Comparison of ENCODE assay signal across 20 cellular contexts in genomic region chr3:112741956-112742355, GRCh38.
A peak's percentile ranks its signal among the peaks of the same experiment; 100 is the strongest.
DNase-seq lines count a peak whose midpoint lies in the region; ATAC-seq, FAIRE-seq and TF ChIP-seq lines count a peak whose summit lies in the region.
"Had no signal": no experiment of that assay in that cellular context is flagged by ENCODE, and none has a peak within 500 bp of the region (broad histone marks: within the 10 kb centered on the region; RNA-seq: fewer than 3 reads in every experiment).

No MANE protein-coding gene starts in this region.

- H3K9me3 Mint-ChIP-seq in activated naive CD8-positive, alpha-beta T cell treated with anti-CD3 and anti-CD28 coated beads, Interleukin-2, amount 50 U/mL, for 24 hours, result no peaks in the 10 kb centered on the region
- H3K9me3 Mint-ChIP-seq in activated naive CD8-positive, alpha-beta T cell treated with anti-CD3 and anti-CD28 coated beads for 36 hours, result no peaks in the 10 kb centered on the region
- H3K9me3 Mint-ChIP-seq in astrocyte (ENCODE audit: unreplicated experiment), result peaks cover 2% of the 10 kb centered on the region
- H3K9me3 Mint-ChIP-seq: CD14-positive monocyte; CD8-positive, alpha-beta T cell; GM23338; IgD-negative memory B cell had no signal

- H3K27ac ChIP-seq in astrocyte (ENCODE audit: low read depth, low read length) (no peak overlapping the region), esophagus squamous epithelium (no peak overlapping the region)
- H3K27ac ChIP-seq: BLaER1 had no signal

- DNase-seq in activated naive CD8-positive, alpha-beta T cell treated with anti-CD3 and anti-CD28 coated beads, Interleukin-2, amount 50 U/mL, for 24 hours, result no peak
- no peak for DNase-seq in activated naive CD8-positive, alpha-beta T cell treated with anti-CD3 and anti-CD28 coated beads for 36 hours
- DNase-seq in astrocyte (ENCODE audit: low read depth) (peak; percentile 22), fibroblast of the aortic adventitia (ENCODE audit: low read depth) (peak; percentile 52), GM10248 (ENCODE audit: extremely low spot score) (no peak), esophagus squamous epithelium (lab: John Stamatoyannopoulos, UW) (no peak)
- DNase-seq: 8988T; Calu3; CD8-positive, alpha-beta T cell; DMS79 treated with DMSO at 0.1 percent for 48 hours; GF-D8; HCEC 1CT had no signal

- TF ChIP-seq CTCF in astrocyte (IDR thresholded peaks at IDR 0.05; ENCODE audit: insufficient read depth, low read depth, low read length), result no peak
- TF ChIP-seq CTCF in fibroblast of the aortic adventitia (IDR thresholded peaks at IDR 0.05; ENCODE audit: insufficient read depth, low read length), result no peak
- no peak for TF ChIP-seq CTCF in GM10248 (IDR thresholded peaks at IDR 0.05; ENCODE audit: control extremely low read depth, extremely low read depth, low read depth, missing control alignments)
- TF ChIP-seq CTCF in esophagus squamous epithelium (IDR thresholded peaks at IDR 0.05), result no peak

- intact Hi-C loops in esophagus squamous epithelium (cut with DNase I), result no loop called here

- no peaks in the 10 kb centered on the region for H3K9me3 ChIP-seq in astrocyte (ENCODE audit: insufficient read depth, low read depth, low read length)
- H3K9me3 ChIP-seq in esophagus squamous epithelium, result no peaks in the 10 kb centered on the region
- H3K9me3 ChIP-seq: BLaER1 had no signal

- H2AFZ ChIP-seq in astrocyte (ENCODE audit: low read depth, low read length), result no peak overlapping the region
- H2AFZ ChIP-seq: GM23338 had no signal

- H3K4me1 Mint-ChIP-seq in activated naive CD8-positive, alpha-beta T cell treated with anti-CD3 and anti-CD28 coated beads, Interleukin-2, amount 50 U/mL, for 24 hours, result peaks cover 40% of the 10 kb centered on the region
- H3K4me1 Mint-ChIP-seq in activated naive CD8-positive, alpha-beta T cell treated with anti-CD3 and anti-CD28 coated beads for 36 hours, result peaks cover 21% of the 10 kb centered on the region
- H3K4me1 Mint-ChIP-seq in astrocyte (ENCODE audit: low read depth, unreplicated experiment), result peaks cover 9% of the 10 kb centered on the region

- no peaks in the 10 kb centered on the region for H3K27me3 ChIP-seq in astrocyte (ENCODE audit: insufficient read depth, low read length)
- H3K27me3 ChIP-seq in esophagus squamous epithelium, result no peaks in the 10 kb centered on the region
- H3K27me3 ChIP-seq: BLaER1 had no signal

- no peak overlapping the region for H3K4me3 Mint-ChIP-seq in activated naive CD8-positive, alpha-beta T cell treated with anti-CD3 and anti-CD28 coated beads, Interleukin-2, amount 50 U/mL, for 24 hours
- H3K4me3 Mint-ChIP-seq in activated naive CD8-positive, alpha-beta T cell treated with anti-CD3 and anti-CD28 coated beads for 36 hours, result no peak overlapping the region
- H3K4me3 Mint-ChIP-seq in astrocyte (ENCODE audit: unreplicated experiment), result no peak overlapping the region
- H3K4me3 Mint-ChIP-seq: CD14-positive monocyte; CD8-positive, alpha-beta T cell; GM23338; IgD-negative memory B cell had no signal

- no peak overlapping the region for H3K4me2 ChIP-seq in astrocyte (ENCODE audit: low read length)
- H3K4me2 ChIP-seq: BLaER1, GM23338 had no signal

- H3K4me1 ChIP-seq in astrocyte (ENCODE audit: insufficient read depth, low read length), result peaks cover 8% of the 10 kb centered on the region
- peaks cover 0 to 17% (median 0%) of the 10 kb centered on the region in 3 donors for H3K4me1 ChIP-seq in esophagus squamous epithelium

- H3K9ac ChIP-seq in astrocyte (ENCODE audit: low read length), result no peak overlapping the region
- H3K9ac ChIP-seq: BLaER1 had no signal

- CTCF ChIA-PET in GM10248 (lab: Yijun Ruan, JAX), result no interaction called here

- H3K27me3 Mint-ChIP-seq in activated naive CD8-positive, alpha-beta T cell treated with anti-CD3 and anti-CD28 coated beads, Interleukin-2, amount 50 U/mL, for 24 hours, result no peaks in the 10 kb centered on the region
- H3K27me3 Mint-ChIP-seq in activated naive CD8-positive, alpha-beta T cell treated with anti-CD3 and anti-CD28 coated beads for 36 hours, result no peaks in the 10 kb centered on the region
- no peaks in the 10 kb centered on the region for H3K27me3 Mint-ChIP-seq in astrocyte (ENCODE audit: low read depth, unreplicated experiment)
- H3K27me3 Mint-ChIP-seq: IgD-negative memory B cell had no signal

- ATAC-seq in activated naive CD8-positive, alpha-beta T cell treated with anti-CD3 and anti-CD28 coated beads, Interleukin-2, amount 50 U/mL, for 24 hours, result no peak
- no peak for ATAC-seq in GM18520 (IDR thresholded peaks at IDR 0.05; ENCODE audit: unreplicated experiment)
- ATAC-seq: CD8-positive, alpha-beta T cell; GM23338; HepG2 had no signal

- H4K20me1 ChIP-seq in astrocyte (ENCODE audit: insufficient read depth, low read length), result no peaks in the 10 kb centered on the region
- H4K20me1 ChIP-seq: BLaER1 had no signal

- no peaks in the 10 kb centered on the region for H3K36me3 Mint-ChIP-seq in activated naive CD8-positive, alpha-beta T cell treated with anti-CD3 and anti-CD28 coated beads, Interleukin-2, amount 50 U/mL, for 24 hours (ENCODE audit: low read depth)
- no peaks in the 10 kb centered on the region for H3K36me3 Mint-ChIP-seq in activated naive CD8-positive, alpha-beta T cell treated with anti-CD3 and anti-CD28 coated beads for 36 hours
- H3K36me3 Mint-ChIP-seq in astrocyte (ENCODE audit: low read depth, unreplicated experiment), result no peaks in the 10 kb centered on the region
- H3K36me3 Mint-ChIP-seq: CD14-positive monocyte; CD8-positive, alpha-beta T cell had no signal

- no peak overlapping the region for H3K4me3 ChIP-seq in astrocyte (ENCODE audit: insufficient read depth, low read depth, low read length)
- H3K4me3 ChIP-seq in fibroblast of the aortic adventitia (ENCODE audit: low read depth, low read length), result no peak overlapping the region
- no peak overlapping the region for H3K4me3 ChIP-seq in esophagus squamous epithelium
- H3K4me3 ChIP-seq: BLaER1, GM23338 had no signal

- no peak for FAIRE-seq in astrocyte (lab: Jason Lieb, UNC)
- FAIRE-seq: GM12891, H54, HepG2 had no signal

- H3K27ac Mint-ChIP-seq in activated naive CD8-positive, alpha-beta T cell treated with anti-CD3 and anti-CD28 coated beads, Interleukin-2, amount 50 U/mL, for 24 hours, result peak overlapping the region; percentile 15
- no peak overlapping the region for H3K27ac Mint-ChIP-seq in activated naive CD8-positive, alpha-beta T cell treated with anti-CD3 and anti-CD28 coated beads for 36 hours
- no peak overlapping the region for H3K27ac Mint-ChIP-seq in astrocyte (ENCODE audit: unreplicated experiment)
- H3K27ac Mint-ChIP-seq: CD8-positive, alpha-beta T cell; GM23338; IgD-negative memory B cell had no signal

- no peaks in the 10 kb centered on the region for H3K36me3 ChIP-seq in astrocyte (ENCODE audit: insufficient read depth, low read length)
- H3K36me3 ChIP-seq in esophagus squamous epithelium, result no peaks in the 10 kb centered on the region
- H3K36me3 ChIP-seq: BLaER1 had no signal

- POLR2A ChIA-PET in GM10248 (lab: Yijun Ruan, JAX), result no interaction called here

- no peak for TF ChIP-seq POLR2A in esophagus squamous epithelium (IDR thresholded peaks at IDR 0.05)

- no peaks in the 10 kb centered on the region for H3K79me2 ChIP-seq in astrocyte (ENCODE audit: insufficient read depth, low read length)

Comparison
In these comparisons a context has a peak if more than half of its experiments do, and no peak if none do; other contexts are left out.
1. DNase-seq: peak in astrocyte (single experiment) and fibroblast of the aortic adventitia (single experiment); none in activated naive CD8-positive, alpha-beta T cell treated with anti-CD3 and anti-CD28 coated beads, Interleukin-2, amount 50 U/mL, for 24 hours (single experiment), activated naive CD8-positive, alpha-beta T cell treated with anti-CD3 and anti-CD28 coated beads for 36 hours (single experiment), GM10248 (single experiment) and esophagus squamous epithelium (single experiment).